Comparison of ENCODE assay signal across 8 cellular contexts in genomic region chr19:42767319-42767718, GRCh38. TPM values are rescaled to one million over a fixed set of nuclear protein-coding genes. Genes with fewer than 3 reads are reported as not detected.
A peak's percentile ranks its signal among the peaks of the same experiment; 100 is the strongest.
DNase-seq lines count a peak whose midpoint lies in the region; TF ChIP-seq lines count a peak whose summit lies in the region.
"Not testable (repeated sequence)": the region's sequence is repeated elsewhere in the genome, so short reads cannot be mapped to it uniquely, and the experiment has no call there.
"Had no signal": no experiment of that assay in that cellular context is flagged by ENCODE, and none has a peak within 500 bp of the region (broad histone marks: within the 10 kb centered on the region; RNA-seq: fewer than 3 reads in every experiment).

No MANE protein-coding gene starts in this region.

- TF ChIP-seq CTCF in CD14-positive monocyte (IDR thresholded peaks at IDR 0.05) (peak; percentile 53), GM12875 (IDR thresholded peaks at IDR 0.05; ENCODE audit: borderline replicate concordance, insufficient read depth, low read depth, low read length) (peak; percentile 7; the same call in 1 of the 2 replicates), Loucy (conservative IDR thresholded peaks at IDR 0.05; ENCODE audit: low read length) (peak; percentile 14; the same call in 1 of the 2 replicates), VCaP (conservative IDR thresholded peaks at IDR 0.05) (peak; percentile 73), MCF 10A (IDR thresholded peaks at IDR 0.05; ENCODE audit: unreplicated experiment) (peak; percentile 54), fibroblast of villous mesenchyme (IDR thresholded peaks at IDR 0.05; ENCODE audit: insufficient read depth, low read depth, low read length) (peak; percentile 8), osteoblast (IDR thresholded peaks at IDR 0.05; ENCODE audit: extremely low read depth, low read depth, low read length) (peak; percentile 13)

- not testable (repeated sequence) for H3K4me1 ChIP-seq in Loucy (ENCODE audit: insufficient read depth, low read length, poor library complexity, severe bottlenecking); osteoblast (ENCODE audit: insufficient read depth, low read length)

- H3K27me3 Mint-ChIP-seq in CD14-positive monocyte (ENCODE audit: low read depth in 3 of 3); MCF 10A (ENCODE audit: insufficient read depth, unreplicated experiment): not testable (repeated sequence)

- not testable (repeated sequence) for H2AFZ ChIP-seq in Loucy (ENCODE audit: low read length); osteoblast (ENCODE audit: low read length)

- H3K27ac Mint-ChIP-seq in CD14-positive monocyte; MCF 10A (ENCODE audit: low read depth, unreplicated experiment): not testable (repeated sequence)

- not testable (repeated sequence) for H3K4me1 Mint-ChIP-seq in CD14-positive monocyte; MCF 10A (ENCODE audit: insufficient read depth, unreplicated experiment)

- H3K27ac ChIP-seq in VCaP; osteoblast (ENCODE audit: low read depth, low read length): not testable (repeated sequence)

- not testable (repeated sequence) for H3K36me3 ChIP-seq in Loucy (ENCODE audit: insufficient read depth, low read length); osteoblast (ENCODE audit: insufficient read depth, low read length)

- H3K4me3 ChIP-seq in GM12875 (ENCODE audit: low read depth, low read length); Loucy (ENCODE audit: low read length, poor library complexity, severe bottlenecking); fibroblast of villous mesenchyme (ENCODE audit: low read depth, low read length); osteoblast (ENCODE audit: insufficient read depth, low read length): not testable (repeated sequence)

- not testable (repeated sequence) for BruUV-seq in MCF 10A (replicated peaks; lab: Mats Ljungman, UMichigan)

- CTCF ChIA-PET in MCF 10A (lab: Yijun Ruan, JAX) = interaction anchor here (0.7 to 3.7 kb wide), 6 partner anchors 11 to 104 kb away, joined by 3 to 10 read pairs (median 3); no protein-coding TSS in a partner anchor

- not testable (repeated sequence) for H3K27me3 ChIP-seq in Loucy (ENCODE audit: insufficient read depth, low read length, poor library complexity, severe bottlenecking); osteoblast (ENCODE audit: insufficient read depth, low read length)

- intact Hi-C loops in CD14-positive monocyte (cut with micrococcal nuclease); MCF 10A (cut with micrococcal nuclease): not testable (repeated sequence)

- H3F3A ChIP-seq in Loucy (ENCODE audit: low read depth) = not testable (repeated sequence)

- not testable (repeated sequence) for H3K9me3 ChIP-seq in Loucy (ENCODE audit: insufficient read depth, low read depth, low read length); osteoblast (ENCODE audit: low read depth, low read length)

- not testable (repeated sequence) for H3K4me2 ChIP-seq in Loucy (ENCODE audit: low read depth, low read length, poor library complexity, severe bottlenecking); osteoblast (ENCODE audit: insufficient read depth, low read length)

- H3K36me3 Mint-ChIP-seq in CD14-positive monocyte; MCF 10A (ENCODE audit: insufficient read depth, unreplicated experiment): not testable (repeated sequence)

- not testable (repeated sequence) for H3K4me3 Mint-ChIP-seq in CD14-positive monocyte; MCF 10A (ENCODE audit: unreplicated experiment)

- H3K9ac ChIP-seq in Loucy (ENCODE audit: low read depth, low read length, poor library complexity, severe bottlenecking) = not testable (repeated sequence)

- H4K20me1 ChIP-seq in Loucy (ENCODE audit: insufficient read depth, low read length, poor library complexity, severe bottlenecking); osteoblast (ENCODE audit: insufficient read depth, low read length): not testable (repeated sequence)

- not testable (repeated sequence) for H3K79me2 ChIP-seq in Loucy (ENCODE audit: insufficient read depth, low read length); osteoblast (ENCODE audit: insufficient read depth, low read length)

- DNase-seq in CD14-positive monocyte (ENCODE audit: low spot score); MCF 10A (ENCODE audit: unreplicated experiment); fibroblast of villous mesenchyme (ENCODE audit: low read depth); osteoblast (ENCODE audit: insufficient read length, low spot score, missing footprints): not testable (repeated sequence)

- H3K9me3 Mint-ChIP-seq in CD14-positive monocyte; MCF 10A (ENCODE audit: unreplicated experiment): not testable (repeated sequence)

- POLR2A ChIA-PET in MCF 10A (lab: Yijun Ruan, JAX) = interaction anchor here (1.2 kb wide), 1 partner anchor 154 kb away, joined by 3 read pairs; no protein-coding TSS in a partner anchor

- not testable (repeated sequence) for H3K9me2 ChIP-seq in Loucy (replicated peaks; ENCODE audit: low read depth, low read length)

RNA-seq across cellular contexts. Expression of gene PSG8, which starts 1.8 kb away (rescaled TPM):
- not detected for polyA plus RNA-seq in CD14-positive monocyte
- total RNA-seq in MCF 10A (2022) (not detected in 2 replicates), fibroblast of villous mesenchyme (0.43 TPM in 1 of 2 replicates, not detected in the other), osteoblast (not detected in 2 replicates)
- total RNA-seq: Caco-2 had no signal

RNA-seq across cellular contexts. Expression of gene PSG3, which starts 27.0 kb away (rescaled TPM):
- not detected for polyA plus RNA-seq in CD14-positive monocyte
- total RNA-seq in MCF 10A (2022) (not detected in 2 replicates), fibroblast of villous mesenchyme (under 0.01 TPM in 2 replicates), osteoblast (not detected in 2 replicates)
- total RNA-seq: Caco-2 had no signal

Comparison
In these comparisons a context has a peak if more than half of its experiments do, and no peak if none do; other contexts are left out.
1. CTCF ChIP-seq: peak in every context shown above with its lines; median percentile 73 in VCaP; 54 in MCF 10A; 53 in CD14-positive monocyte; 14 in Loucy; 13 in osteoblast; 8 in fibroblast of villous mesenchyme; 7 in GM12875.